ENCODE assay signal across 8 cellular contexts in the genomic region with DNA sequence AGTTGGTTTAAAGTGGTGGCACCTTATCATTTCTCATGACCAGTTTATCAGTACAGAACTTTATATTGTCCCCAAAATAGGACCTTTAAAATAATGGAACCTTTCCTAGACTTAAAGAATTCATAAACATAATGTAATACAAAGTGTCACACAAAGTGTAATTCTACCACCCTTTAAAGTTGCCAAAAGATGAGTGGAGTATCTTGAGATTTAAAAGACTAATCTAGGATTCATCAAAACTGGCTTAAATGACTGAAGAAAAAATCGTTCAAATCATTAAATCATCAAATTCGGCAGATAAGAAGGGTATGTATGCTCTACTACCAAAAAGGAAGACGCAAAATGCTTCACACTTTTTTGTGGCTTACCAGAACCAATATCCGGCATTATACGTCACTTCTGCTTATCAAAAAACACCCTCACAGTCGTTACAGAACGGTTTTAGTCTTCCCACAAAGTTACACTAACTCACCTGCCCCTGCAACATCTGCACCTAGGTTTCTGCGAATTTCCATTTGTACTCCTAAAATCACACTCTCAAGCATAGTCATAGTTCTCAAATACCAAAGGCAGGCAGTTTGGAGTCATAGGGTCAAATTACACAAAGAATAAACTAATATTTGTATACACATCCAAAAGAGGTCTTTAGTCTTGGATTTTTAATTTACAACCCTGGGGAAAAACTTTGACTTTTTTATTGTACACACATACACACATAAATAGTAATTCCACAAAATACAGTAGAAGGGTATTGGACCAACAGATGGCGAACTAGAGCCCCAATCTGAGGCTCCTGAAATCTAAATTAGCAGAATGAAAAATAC. TPM values are rescaled to one million over a fixed set of nuclear protein-coding genes. Genes with fewer than 3 reads are reported as not detected.
DNase-seq lines count a peak whose midpoint lies in the region; ATAC-seq and TF ChIP-seq lines count a peak whose summit lies in the region.

No MANE protein-coding gene starts in this region.

- ATAC-seq in omental fat pad (ENCODE audit: low FRiP score): no peak

- POLR2A ChIA-PET in A673 (lab: Charles Lee; ENCODE audit: low non-redundant PET): no interaction called here
- POLR2A ChIA-PET in GM10248 (lab: Yijun Ruan, JAX): no interaction called here

- CTCF ChIA-PET in A673 (lab: Charles Lee) (interaction anchor here (0.7 to 2.4 kb wide), 2 partner anchors 16 to 18 kb away, joined by 3 to 18 read pairs; no protein-coding TSS in a partner anchor), GM10248 (lab: Yijun Ruan, JAX) (interaction anchor here (1.3 to 2.3 kb wide), 10 partner anchors 12 to 192 kb away, joined by 3 to 13 read pairs (median 7); no protein-coding TSS in a partner anchor)

- peak; percentile 73 for TF ChIP-seq CTCF in A673 (conservative IDR thresholded peaks at IDR 0.05; ENCODE audit: low read depth, low read length)
- TF ChIP-seq CTCF in GM10248 (IDR thresholded peaks at IDR 0.05; ENCODE audit: control extremely low read depth, extremely low read depth, low read depth, missing control alignments): no peak
- TF ChIP-seq CTCF in fibroblast of mammary gland (conservative IDR thresholded peaks at IDR 0.05; ENCODE audit: control insufficient read depth, insufficient read depth, low read depth, low read length): peak; percentile 68
- TF ChIP-seq CTCF in progenitor cell of endocrine pancreas (IDR thresholded peaks at IDR 0.05; ENCODE audit: unreplicated experiment): peak; percentile 68
- TF ChIP-seq CTCF in omental fat pad (IDR thresholded peaks at IDR 0.05): no peak

- peak overlapping the region; percentile 80 for H3K4me3 Mint-ChIP-seq in progenitor cell of endocrine pancreas (ENCODE audit: low read depth)

- no peaks in the 10 kb centered on the region for H3K9me3 Mint-ChIP-seq in progenitor cell of endocrine pancreas (ENCODE audit: low read depth)

- H3K27ac Mint-ChIP-seq in progenitor cell of endocrine pancreas: peak overlapping the region; percentile 73

- H3K36me3 ChIP-seq in A673 (ENCODE audit: insufficient read depth, low read length, poor library complexity, severe bottlenecking): no peaks in the 10 kb centered on the region

- H3K4me1 Mint-ChIP-seq in progenitor cell of endocrine pancreas (ENCODE audit: low read depth): peaks cover 27% of the 10 kb centered on the region

- peaks cover 3% of the 10 kb centered on the region for H3K36me3 Mint-ChIP-seq in progenitor cell of endocrine pancreas (ENCODE audit: insufficient read depth)

- peak overlapping the region; percentile 91 for H3K27ac ChIP-seq in A673 (ENCODE audit: low read depth, low read length, poor library complexity, severe bottlenecking)

- H3K9me3 ChIP-seq in A673 (ENCODE audit: low read depth, low read length, poor library complexity, severe bottlenecking): no peaks in the 10 kb centered on the region

- peak; percentile 69 for DNase-seq in A673 (ENCODE audit: low spot score)
- peak; percentile 64 for DNase-seq in GM10248 (ENCODE audit: extremely low spot score)
- DNase-seq in NCI-H446 treated with DMSO at 0.1 percent for 48 hours (lab: John Stamatoyannopoulos, UW): peak; percentile 19
- DNase-seq in activated CD4-positive, alpha-beta T cell treated with anti-CD3 and anti-CD28 coated beads, Interleukin-2, amount 50 U/mL, for 4 hours: peak; percentile 32 to 38
- peak; percentile 55 for DNase-seq in fibroblast of mammary gland (ENCODE audit: low read depth)
- no peak for DNase-seq in progenitor cell of endocrine pancreas (ENCODE audit: low spot score, unreplicated experiment)
- DNase-seq in omental fat pad (ENCODE audit: low spot score): no peak
- DNase-seq in epidermal melanocyte (ENCODE audit: insufficient read length, low spot score): no peak

- H3K4me1 ChIP-seq in A673 (ENCODE audit: insufficient read depth, low read length, poor library complexity, severe bottlenecking): peaks cover 20% of the 10 kb centered on the region

- no peaks in the 10 kb centered on the region for H3K27me3 Mint-ChIP-seq in progenitor cell of endocrine pancreas

- TSS peak; percentile 67 for BruUV-seq in A673 (replicated peaks; lab: Mats Ljungman, UMichigan)

- H3K4me3 ChIP-seq in A673 (ENCODE audit: low read depth, low read length, poor library complexity, severe bottlenecking) (peak overlapping the region; percentile 72), fibroblast of mammary gland (ENCODE audit: control insufficient read depth, low read depth, low read length) (peak overlapping the region; percentile 75)

- intact Hi-C loops in A673 (cut with micrococcal nuclease; ENCODE audit: unreplicated experiment): loop anchor here (2.0 to 10.0 kb wide), 2 partner anchors 18 to 150 kb away; no protein-coding TSS in a partner anchor

- H3K27me3 ChIP-seq in A673 (replicated peaks; ENCODE audit: insufficient read depth, low read depth, low read length, poor library complexity): no peaks in the 10 kb centered on the region

RNA-seq across cellular contexts. Expression of a gene that starts 1.4 kb away (rescaled TPM):
- total RNA-seq in A673 (2021): 64.9 and 77.6 TPM in 2 replicates
- 173 and 174 TPM in 2 replicates for total RNA-seq in progenitor cell of endocrine pancreas
- 100 to 1,000 TPM in 1 of 4 donors, 10 to 100 TPM in 3; 48.9 to 109 (median 57.4) TPM for total RNA-seq in omental fat pad

Comparison
In these comparisons a context has a peak if more than half of its experiments do, and no peak if none do; other contexts are left out.
1. DNase-seq: peak in A673 (single experiment), GM10248 (single experiment), NCI-H446 treated with DMSO at 0.1 percent for 48 hours (single experiment), activated CD4-positive, alpha-beta T cell treated with anti-CD3 and anti-CD28 coated beads, Interleukin-2, amount 50 U/mL, for 4 hours (2 of 2) and fibroblast of mammary gland (single experiment); none in progenitor cell of endocrine pancreas (single experiment), omental fat pad (single experiment) and epidermal melanocyte (single experiment).
2. CTCF ChIP-seq: peak in A673 (single experiment), fibroblast of mammary gland (single experiment) and progenitor cell of endocrine pancreas (single experiment); none in GM10248 (single experiment) and omental fat pad (0 of 3).